Comparison of ENCODE assay signal across 8 cellular contexts in the genomic region with DNA sequence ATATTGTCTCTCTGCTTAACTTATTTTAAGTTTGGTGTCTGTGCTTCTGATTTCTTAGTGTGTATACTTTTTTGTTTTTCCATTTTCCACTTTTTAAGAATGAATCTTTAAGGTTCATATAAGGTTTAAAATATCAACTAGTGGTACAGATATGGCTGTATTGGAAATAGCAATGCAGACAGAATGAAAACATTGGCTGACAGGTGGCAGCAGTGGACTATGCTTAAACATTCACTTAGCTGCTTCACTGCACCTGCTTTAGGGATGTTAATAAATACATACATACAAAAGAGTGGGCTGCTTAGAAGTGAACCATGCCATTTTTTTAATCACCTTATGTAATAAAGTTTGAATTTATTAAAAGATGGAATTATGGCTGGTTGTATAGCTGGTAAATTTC. TPM values are rescaled to one million over a fixed set of nuclear protein-coding genes. Genes with fewer than 3 reads are reported as not detected.
DNase-seq lines count a peak whose midpoint lies in the region; ATAC-seq and TF ChIP-seq lines count a peak whose summit lies in the region.

No MANE protein-coding gene starts in this region.

- peak; percentile 10 for DNase-seq in activated gamma-delta T cell treated with Interleukin-2 at 50 U/mL for 16 hours
- DNase-seq in activated gamma-delta T cell (lab: John Stamatoyannopoulos, UW) = no peak
- peak in 1 of 3 donors; percentile 60 for DNase-seq in Peyer's patch
- no peak for DNase-seq in left colon
- no peak for DNase-seq in OCI-M2 (lab: John Stamatoyannopoulos, UW; ENCODE audit: unreplicated experiment)
- no peak for DNase-seq in right cardiac atrium

- no peaks in the 10 kb centered on the region for H3K27me3 ChIP-seq in Peyer's patch
- H3K27me3 ChIP-seq in right cardiac atrium (ENCODE audit: control insufficient read depth, insufficient read depth) = no peaks in the 10 kb centered on the region

- no peaks in the 10 kb centered on the region for H3K9me3 ChIP-seq in Peyer's patch
- H3K9me3 ChIP-seq in right cardiac atrium (ENCODE audit: control insufficient read depth, low read length) = no peaks in the 10 kb centered on the region

- TF ChIP-seq CTCF in Peyer's patch (IDR thresholded peaks at IDR 0.05) = peak in 4 of 6 experiments; percentile 14 to 41 (median 36)

- H3K4me3 ChIP-seq in Peyer's patch (no peak overlapping the region), right cardiac atrium (ENCODE audit: low read length) (no peak overlapping the region)

- ATAC-seq in HG02943 (IDR thresholded peaks at IDR 0.05; ENCODE audit: low read depth, unreplicated experiment) = peak; percentile 64
- ATAC-seq in left colon = peak; percentile 57
- no peak for ATAC-seq in right cardiac atrium
- no peak for ATAC-seq in HG02938 (IDR thresholded peaks at IDR 0.05; ENCODE audit: unreplicated experiment)

- intact Hi-C loops in left colon (cut with DNase I, micrococcal nuclease) = no loop called here
- intact Hi-C loops in right cardiac atrium (cut with DNase I) = no loop called here

- peaks cover 0 to 52% (median 0%) of the 10 kb centered on the region in 3 donors for H3K36me3 ChIP-seq in Peyer's patch

- H3K4me1 ChIP-seq in Peyer's patch = no peaks in the 10 kb centered on the region
- H3K4me1 ChIP-seq in right cardiac atrium (ENCODE audit: control insufficient read depth, insufficient read depth, low read length) = no peaks in the 10 kb centered on the region

- no peak for TF ChIP-seq POLR2A in Peyer's patch (IDR thresholded peaks at IDR 0.05)

- H3K27ac ChIP-seq in Peyer's patch (no peak overlapping the region), right cardiac atrium (ENCODE audit: low read length) (no peak overlapping the region)

RNA-seq across cellular contexts. Expression of a gene that starts 27.3 kb away (rescaled TPM):
- 100 to 1,000 TPM in 2 of 4 donors, 10 to 100 TPM in 2; 19.8 to 189 (median 107) TPM for total RNA-seq in Peyer's patch
- total RNA-seq in left colon = 100 to 1,000 TPM; 209 to 210 TPM
- 10 to 100 TPM; 61.1 to 71.2 (median 66.9) TPM for total RNA-seq in right cardiac atrium
- polyA plus RNA-seq in right cardiac atrium = 43.7 TPM

Comparison
In these comparisons a context has a peak if more than half of its experiments do, and no peak if none do; other contexts are left out.
1. ATAC-seq: peak in HG02943 (single experiment) and left colon (single experiment); none in right cardiac atrium (0 of 2) and HG02938 (single experiment).